In the genomic region with DNA sequence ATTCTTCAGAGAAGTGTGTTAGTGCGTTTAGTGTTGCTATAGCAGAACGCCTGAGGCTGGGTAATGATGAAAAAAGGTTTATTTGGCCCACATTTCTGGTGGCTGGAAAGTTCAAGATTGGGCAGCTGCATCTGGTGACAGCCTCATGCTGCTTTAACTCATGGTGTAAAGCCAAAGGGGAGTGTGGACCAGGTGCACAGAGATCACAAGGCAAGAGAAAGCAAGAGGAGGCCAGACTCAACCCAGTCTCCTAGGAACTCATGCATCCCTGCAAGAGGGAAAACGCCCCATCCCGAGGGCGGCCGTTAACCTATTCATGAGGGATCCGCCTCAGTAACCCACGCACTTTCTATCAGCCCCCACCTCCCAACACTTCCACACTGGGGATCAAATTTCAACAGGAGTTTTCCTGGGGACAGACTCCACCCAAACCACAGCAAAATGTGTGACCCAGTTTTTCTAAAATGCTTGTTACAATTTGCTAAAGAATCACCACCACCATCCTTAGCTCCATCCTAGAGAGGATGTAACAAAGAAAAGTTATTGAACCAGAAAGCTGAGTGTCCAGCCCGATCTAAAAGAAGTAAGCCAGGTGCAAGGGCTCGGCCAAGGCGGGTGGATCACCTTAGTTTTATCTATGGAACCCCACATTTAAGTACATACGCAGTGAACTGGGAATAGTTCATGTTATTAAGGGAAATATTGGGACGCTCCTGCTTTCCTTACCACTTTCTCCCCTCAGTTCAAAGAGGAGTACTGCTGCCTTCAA, we compare ENCODE assay signal across 1 cellular context.
TF ChIP-seq lines count a peak whose summit lies in the region.

No MANE protein-coding gene starts in this region.

TF ChIP-seq in HEK293, 187 proteins besides CTCF, POLR2A, EP300 and RAD21 (continued from another document):
- TF ChIP-seq, protein P1, sequence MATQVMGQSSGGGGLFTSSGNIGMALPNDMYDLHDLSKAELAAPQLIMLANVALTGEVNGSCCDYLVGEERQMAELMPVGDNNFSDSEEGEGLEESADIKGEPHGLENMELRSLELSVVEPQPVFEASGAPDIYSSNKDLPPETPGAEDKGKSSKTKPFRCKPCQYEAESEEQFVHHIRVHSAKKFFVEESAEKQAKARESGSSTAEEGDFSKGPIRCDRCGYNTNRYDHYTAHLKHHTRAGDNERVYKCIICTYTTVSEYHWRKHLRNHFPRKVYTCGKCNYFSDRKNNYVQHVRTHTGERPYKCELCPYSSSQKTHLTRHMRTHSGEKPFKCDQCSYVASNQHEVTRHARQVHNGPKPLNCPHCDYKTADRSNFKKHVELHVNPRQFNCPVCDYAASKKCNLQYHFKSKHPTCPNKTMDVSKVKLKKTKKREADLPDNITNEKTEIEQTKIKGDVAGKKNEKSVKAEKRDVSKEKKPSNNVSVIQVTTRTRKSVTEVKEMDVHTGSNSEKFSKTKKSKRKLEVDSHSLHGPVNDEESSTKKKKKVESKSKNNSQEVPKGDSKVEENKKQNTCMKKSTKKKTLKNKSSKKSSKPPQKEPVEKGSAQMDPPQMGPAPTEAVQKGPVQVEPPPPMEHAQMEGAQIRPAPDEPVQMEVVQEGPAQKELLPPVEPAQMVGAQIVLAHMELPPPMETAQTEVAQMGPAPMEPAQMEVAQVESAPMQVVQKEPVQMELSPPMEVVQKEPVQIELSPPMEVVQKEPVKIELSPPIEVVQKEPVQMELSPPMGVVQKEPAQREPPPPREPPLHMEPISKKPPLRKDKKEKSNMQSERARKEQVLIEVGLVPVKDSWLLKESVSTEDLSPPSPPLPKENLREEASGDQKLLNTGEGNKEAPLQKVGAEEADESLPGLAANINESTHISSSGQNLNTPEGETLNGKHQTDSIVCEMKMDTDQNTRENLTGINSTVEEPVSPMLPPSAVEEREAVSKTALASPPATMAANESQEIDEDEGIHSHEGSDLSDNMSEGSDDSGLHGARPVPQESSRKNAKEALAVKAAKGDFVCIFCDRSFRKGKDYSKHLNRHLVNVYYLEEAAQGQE (tag by site-specific recombination; IDR thresholded peaks at IDR 0.05) = 0 out of 2 replicates have a peak, but pooled peaks have one; percentile 24
- TF ChIP-seq ZNF626 (tag by site-specific recombination; IDR thresholded peaks at IDR 0.05) (no peak), ZFP37 (tag by site-specific recombination; IDR thresholded peaks at IDR 0.05) (0 out of 2 replicates have a peak, but pooled peaks have one; percentile 20), ZNF112 (tag by site-specific recombination; IDR thresholded peaks at IDR 0.05) (no peak), GLIS2 (tag by site-specific recombination; IDR thresholded peaks at IDR 0.05) (peak; percentile 22; the same call in 1 of the 2 replicates), ZFP69B (tag by site-specific recombination; IDR thresholded peaks at IDR 0.05) (no peak), PRDM1 (tag by site-specific recombination; IDR thresholded peaks at IDR 0.05) (peak; percentile 35; the same call in 1 of the 2 replicates), SP7 (tag by site-specific recombination; IDR thresholded peaks at IDR 0.05) (0 out of 2 replicates have a peak, but pooled peaks have one; percentile 12), ZFHX2 (tag by site-specific recombination; conservative IDR thresholded peaks at IDR 0.05) (peak; percentile 91), ZNF600 (tag by site-specific recombination; IDR thresholded peaks at IDR 0.05) (0 out of 2 replicates have a peak, but pooled peaks have one; percentile 7), KLF7 (tag by site-specific recombination; IDR thresholded peaks at IDR 0.05; ENCODE audit: borderline replicate concordance) (peak; percentile 70; the same call in 1 of the 2 replicates)
- TF ChIP-seq, protein P2, sequence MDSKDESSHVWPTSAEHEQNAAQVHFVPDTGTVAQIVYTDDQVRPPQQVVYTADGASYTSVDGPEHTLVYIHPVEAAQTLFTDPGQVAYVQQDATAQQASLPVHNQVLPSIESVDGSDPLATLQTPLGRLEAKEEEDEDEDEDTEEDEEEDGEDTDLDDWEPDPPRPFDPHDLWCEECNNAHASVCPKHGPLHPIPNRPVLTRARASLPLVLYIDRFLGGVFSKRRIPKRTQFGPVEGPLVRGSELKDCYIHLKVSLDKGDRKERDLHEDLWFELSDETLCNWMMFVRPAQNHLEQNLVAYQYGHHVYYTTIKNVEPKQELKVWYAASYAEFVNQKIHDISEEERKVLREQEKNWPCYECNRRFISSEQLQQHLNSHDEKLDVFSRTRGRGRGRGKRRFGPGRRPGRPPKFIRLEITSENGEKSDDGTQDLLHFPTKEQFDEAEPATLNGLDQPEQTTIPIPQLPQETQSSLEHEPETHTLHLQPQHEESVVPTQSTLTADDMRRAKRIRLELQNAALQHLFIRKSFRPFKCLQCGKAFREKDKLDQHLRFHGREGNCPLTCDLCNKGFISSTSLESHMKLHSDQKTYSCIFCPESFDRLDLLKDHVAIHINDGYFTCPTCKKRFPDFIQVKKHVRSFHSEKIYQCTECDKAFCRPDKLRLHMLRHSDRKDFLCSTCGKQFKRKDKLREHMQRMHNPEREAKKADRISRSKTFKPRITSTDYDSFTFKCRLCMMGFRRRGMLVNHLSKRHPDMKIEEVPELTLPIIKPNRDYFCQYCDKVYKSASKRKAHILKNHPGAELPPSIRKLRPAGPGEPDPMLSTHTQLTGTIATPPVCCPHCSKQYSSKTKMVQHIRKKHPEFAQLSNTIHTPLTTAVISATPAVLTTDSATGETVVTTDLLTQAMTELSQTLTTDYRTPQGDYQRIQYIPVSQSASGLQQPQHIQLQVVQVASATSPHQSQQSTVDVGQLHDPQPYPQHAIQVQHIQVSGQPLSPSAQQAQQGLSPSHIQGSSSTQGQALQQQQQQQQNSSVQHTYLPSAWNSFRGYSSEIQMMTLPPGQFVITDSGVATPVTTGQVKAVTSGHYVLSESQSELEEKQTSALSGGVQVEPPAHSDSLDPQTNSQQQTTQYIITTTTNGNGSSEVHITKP (tag by site-specific recombination; IDR thresholded peaks at IDR 0.05) = 0 out of 2 replicates have a peak, but pooled peaks have one; percentile 11
